Comparison of ENCODE assay signal across 37 cellular contexts in the genomic region with DNA sequence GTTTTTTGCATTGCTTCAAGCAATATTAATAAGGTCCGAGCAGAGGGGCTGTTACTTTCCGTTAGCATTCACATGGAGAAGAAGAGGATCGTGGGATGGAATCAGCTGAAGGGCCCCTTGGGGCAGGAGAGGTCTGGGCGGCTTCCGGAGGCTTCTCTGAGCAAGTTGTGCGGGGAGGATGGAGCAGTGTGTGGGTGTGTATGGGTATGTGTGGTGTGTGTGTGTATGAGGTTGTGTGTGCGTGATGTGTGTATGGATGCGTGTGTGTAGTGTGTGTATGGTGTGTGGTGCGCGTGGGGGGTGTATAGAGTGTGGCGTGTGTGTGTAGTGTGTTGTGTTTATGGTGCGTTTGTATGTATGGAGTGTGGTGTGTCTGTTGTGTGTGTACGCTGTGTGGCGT. TPM values are rescaled to one million over a fixed set of nuclear protein-coding genes. Genes with fewer than 3 reads are reported as not detected.
"Had no signal": no experiment of that assay in that cellular context is flagged by ENCODE, and none has a peak within 500 bp of the region (broad histone marks: within the 10 kb centered on the region; RNA-seq: fewer than 3 reads in every experiment).

No MANE protein-coding gene starts in this region.

- H3K4me3 ChIP-seq: body of pancreas, MG63, PC-9 had no signal

- H2AFZ ChIP-seq: PC-9 had no signal

- DNase-seq: activated CD4-positive, alpha-beta T cell treated with anti-CD3 and anti-CD28 coated beads for 1 hour; activated CD4-positive, alpha-beta T cell treated with anti-CD3 and anti-CD28 coated beads, Interleukin-2, amount 10 ng/mL, durations not matched to agents 7 days and 5 days; activated CD4-positive, alpha-beta T cell treated with anti-CD3 and anti-CD28 coated beads, Interleukin-2, amount 50 U/mL, for 48 hours; activated CD4-positive, CD25-positive, alpha-beta regulatory T cell; activated CD8-positive, alpha-beta T cell treated with anti-CD3 and anti-CD28 coated beads, Interleukin-2, amount 10 ng/mL, durations not matched to agents 7 days and 5 days; activated gamma-delta T cell; activated naive CD4-positive, alpha-beta T cell treated with Interleukin-2 at 50 U/mL for 16 hours; activated naive CD8-positive, alpha-beta T cell treated with anti-CD3 and anti-CD28 coated beads, Interleukin-2, amount 10 ng/mL, durations not matched to agents 7 days and 5 days; activated T-cell treated with anti-CD3 and anti-CD28 coated beads, Interleukin-2, amount 50 U/mL, for 24 hours; amygdala; body of pancreas; MG63; NCI-H1048; NCI-H1105 treated with DMSO at 0.1 percent for 48 hours; NCI-H1436; NCI-H1694; NCI-H1930; NCI-H2081 treated with DMSO at 0.1 percent for 48 hours; NCI-H510A; NCI-H526; NCI-H748 treated with DMSO at 0.1 percent for 48 hours; NK-92 treated with Interleukin-12 subunit alpha and Interleukin-12 subunit beta, amount 100 ng/mL, for 24 hours; PC-9; SIG-M5; SW 1271; T-helper 1 cell; T-helper 2 cell; T-helper 9 cell; WERI-Rb-1 had no signal

- FAIRE-seq: RCC 7860 had no signal

- H3K27ac ChIP-seq: ascending aorta, body of pancreas, breast epithelium, coronary artery, PC-9, RWPE1, WERI-Rb-1 had no signal

- H3K4me2 ChIP-seq: PC-9 had no signal

- H3K36me3 ChIP-seq: ascending aorta, breast epithelium, MG63, WERI-Rb-1 had no signal

- H3K27me3 ChIP-seq: ascending aorta, body of pancreas, breast epithelium, MG63 had no signal

- H3K9me3 ChIP-seq: ascending aorta, body of pancreas, breast epithelium, MG63 had no signal

- H3K4me1 ChIP-seq: breast epithelium had no signal

- ATAC-seq: activated CD8-positive, alpha-beta T cell treated with anti-CD3 and anti-CD28 coated beads, Interleukin-2, amount 10 ng/mL, durations not matched to agents 7 days and 5 days; body of pancreas; Right ventricle myocardium inferior had no signal

RNA-seq across cellular contexts. Expression of a gene that starts 25.8 kb away (rescaled TPM):
- total RNA-seq: activated CD4-positive, alpha-beta T cell treated with anti-CD3 and anti-CD28 coated beads, Interleukin-2, amount 10 ng/mL, durations not matched to agents 7 days and 5 days; activated CD8-positive, alpha-beta T cell treated with anti-CD3 and anti-CD28 coated beads, Interleukin-2, amount 10 ng/mL, durations not matched to agents 7 days and 5 days; activated naive CD8-positive, alpha-beta T cell treated with anti-CD3 and anti-CD28 coated beads, Interleukin-2, amount 10 ng/mL, durations not matched to agents 7 days and 5 days; activated T-helper 2 cell treated with anti-CD3 and anti-CD28 coated beads, Interferon-gamma antibody, Interleukin-2, Interleukin-4, amounts not matched to agents 10 μg/mL and 5 μg/mL and 100 μg/mL, durations not matched to agents 14 hours and 24 hours and 36 hours; ascending aorta; breast epithelium; cardiac septum; PC-9; Right ventricle myocardium inferior had no signal
